9 cellular contexts compared by ENCODE assay signal in genomic region chr2:168849610-168850009, GRCh38. TPM values are rescaled to one million over a fixed set of nuclear protein-coding genes. Genes with fewer than 3 reads are reported as not detected.
A peak's percentile ranks its signal among the peaks of the same experiment; 100 is the strongest.
DNase-seq lines count a peak whose midpoint lies in the region; ATAC-seq and TF ChIP-seq lines count a peak whose summit lies in the region.
"Had no signal": no experiment of that assay in that cellular context is flagged by ENCODE, and none has a peak within 500 bp of the region (broad histone marks: within the 10 kb centered on the region; RNA-seq: fewer than 3 reads in every experiment).

No MANE protein-coding gene starts in this region.

- no peak overlapping the region for H3K27ac Mint-ChIP-seq in chondrocyte (ENCODE audit: unreplicated experiment)
- H3K27ac Mint-ChIP-seq in naive thymus-derived CD8-positive, alpha-beta T cell: peak overlapping the region in 1 of 10 donors; percentile 12

- DNase-seq in LHCN-M2 (ENCODE audit: low read depth) (peak; percentile 57), chondrocyte (ENCODE audit: low spot score) (no peak), T1000 (lab: John Stamatoyannopoulos, UW) (no peak), midbrain (lab: John Stamatoyannopoulos, UW) (no peak)
- DNase-seq in naive thymus-derived CD8-positive, alpha-beta T cell: peak in 3 of 10 donors; percentile 4 to 19 (median 6)

- POLR2A ChIA-PET in naive thymus-derived CD8-positive, alpha-beta T cell (lab: Charles Lee): interaction anchor here (0.9 kb wide), 1 partner anchor 503 kb away, joined by 4 read pairs; no protein-coding TSS in a partner anchor

- peak; percentile 63 for TF ChIP-seq CTCF in chondrocyte (IDR thresholded peaks at IDR 0.05)

- ATAC-seq in GM18511 (IDR thresholded peaks at IDR 0.05; ENCODE audit: unreplicated experiment) (peak; percentile 73), HG02970 (IDR thresholded peaks at IDR 0.05; ENCODE audit: low FRiP score, unreplicated experiment) (no peak), GM18520 (IDR thresholded peaks at IDR 0.05; ENCODE audit: unreplicated experiment) (no peak)
- peak; percentile 33 to 35 for ATAC-seq in naive thymus-derived CD8-positive, alpha-beta T cell

- H3K9me3 Mint-ChIP-seq in chondrocyte (ENCODE audit: low read depth): no peaks in the 10 kb centered on the region
- no peaks in the 10 kb centered on the region for H3K9me3 Mint-ChIP-seq in naive thymus-derived CD8-positive, alpha-beta T cell

- no peaks in the 10 kb centered on the region for H3K27me3 Mint-ChIP-seq in chondrocyte (ENCODE audit: low read depth)
- H3K27me3 Mint-ChIP-seq in naive thymus-derived CD8-positive, alpha-beta T cell: peaks cover 0 to 4% (median 0%) of the 10 kb centered on the region in 5 donors

- H3K4me3 Mint-ChIP-seq in chondrocyte (ENCODE audit: unreplicated experiment): no peak overlapping the region
- H3K4me3 Mint-ChIP-seq in naive thymus-derived CD8-positive, alpha-beta T cell: peak overlapping the region in 1 of 10 donors; percentile 2

- H3K36me3 Mint-ChIP-seq in chondrocyte (ENCODE audit: low read depth): no peaks in the 10 kb centered on the region
- peaks cover 0 to 5% (median 0%) of the 10 kb centered on the region in 3 donors for H3K36me3 Mint-ChIP-seq in naive thymus-derived CD8-positive, alpha-beta T cell

- peaks cover 8% of the 10 kb centered on the region for H3K4me1 Mint-ChIP-seq in chondrocyte (ENCODE audit: low read depth)
- H3K4me1 Mint-ChIP-seq in naive thymus-derived CD8-positive, alpha-beta T cell: peaks cover 0 to 2% (median 1%) of the 10 kb centered on the region in 4 donors

RNA-seq across cellular contexts. Expression of gene SPC25, which starts 40.6 kb away (rescaled TPM):
- 34.6 and 35.1 TPM in 2 replicates for total RNA-seq in LHCN-M2 (2014; rRNA removed)
- polyA plus RNA-seq in LHCN-M2 (2012): 16.5 TPM
- total RNA-seq in chondrocyte: 2.8 to 5.2 TPM (median 4.1 TPM) in 3 replicates
- under 1 TPM in 1 of 2 experiments, not detected in 1; 0.26 TPM for total RNA-seq in naive thymus-derived CD8-positive, alpha-beta T cell
- polyA plus RNA-seq in naive thymus-derived CD8-positive, alpha-beta T cell: not detected

RNA-seq across cellular contexts. Expression of gene NOSTRIN, which starts 47.2 kb away (rescaled TPM):
- total RNA-seq in LHCN-M2 (2014; rRNA removed) (not detected in 2 replicates), chondrocyte (0.27 TPM in 1 of 3 replicates, not detected in the others)
- 0.34 TPM for polyA plus RNA-seq in LHCN-M2 (2012)
- under 1 TPM in 1 of 2 experiments, not detected in 1; 0.55 TPM for total RNA-seq in naive thymus-derived CD8-positive, alpha-beta T cell
- polyA plus RNA-seq in naive thymus-derived CD8-positive, alpha-beta T cell: not detected

RNA-seq across cellular contexts. Expression of gene G6PC2, which starts 51.5 kb away (rescaled TPM):
- total RNA-seq in LHCN-M2 (2014; rRNA removed) (not detected in 2 replicates), chondrocyte (not detected in 3 replicates)
- polyA plus RNA-seq in LHCN-M2 (2012): not detected
- total RNA-seq in naive thymus-derived CD8-positive, alpha-beta T cell: not detected
- polyA plus RNA-seq in naive thymus-derived CD8-positive, alpha-beta T cell: not detected
- total RNA-seq: psoas muscle had no signal

Comparison
In these comparisons a context has a peak if more than half of its experiments do, and no peak if none do; other contexts are left out.
1. ATAC-seq: peak in GM18511 (single experiment) and naive thymus-derived CD8-positive, alpha-beta T cell (2 of 2); none in HG02970 (single experiment) and GM18520 (single experiment).